Comparison of ENCODE assay signal across 24 cellular contexts in genomic region chr4:165604181-165604580, GRCh38.
DNase-seq lines count a peak whose midpoint lies in the region; ATAC-seq and TF ChIP-seq lines count a peak whose summit lies in the region.
"Had no signal": no experiment of that assay in that cellular context is flagged by ENCODE, and none has a peak within 500 bp of the region (broad histone marks: within the 10 kb centered on the region; RNA-seq: fewer than 3 reads in every experiment).

No MANE protein-coding gene starts in this region.

- H3K9ac ChIP-seq in neural progenitor cell, result no peak overlapping the region
- H3K9ac ChIP-seq: GM23248 had no signal

- no peaks in the 10 kb centered on the region for H3F3A ChIP-seq in neural progenitor cell (ENCODE audit: low read depth)

- H3K36me3 Mint-ChIP-seq in neural progenitor cell, result no peaks in the 10 kb centered on the region

- no peak overlapping the region for H3K4me2 ChIP-seq in neural progenitor cell

- H3K4me1 Mint-ChIP-seq in neural progenitor cell, result no peaks in the 10 kb centered on the region

- peaks cover 8% of the 10 kb centered on the region for H3K9me3 Mint-ChIP-seq in neural progenitor cell
- H3K9me3 Mint-ChIP-seq: H9 had no signal

- intact Hi-C loops in lower lobe of right lung (cut with DNase I), result no loop called here

- no peak overlapping the region for H3K4me3 Mint-ChIP-seq in neural progenitor cell
- H3K4me3 Mint-ChIP-seq: H9 had no signal

- H3K4me3 ChIP-seq in neural progenitor cell (no peak overlapping the region), lower lobe of right lung (no peak overlapping the region)
- H3K4me3 ChIP-seq: GM12878, GM23248, K562, Peyer's patch had no signal

- H3K36me3 ChIP-seq in neural progenitor cell, result no peaks in the 10 kb centered on the region
- H3K36me3 ChIP-seq in lower lobe of right lung, result no peaks in the 10 kb centered on the region
- H3K36me3 ChIP-seq: Peyer's patch had no signal

- H3K27me3 Mint-ChIP-seq in neural progenitor cell (ENCODE audit: insufficient read depth, low read depth), result peaks cover 2% of the 10 kb centered on the region

- no peak for ATAC-seq in lower lobe of right lung
- ATAC-seq: GM12878, K562, SK-N-SH treated with all-trans-retinoic acid at 6 μM for 48 hours had no signal

- H3K27ac ChIP-seq in neural progenitor cell (no peak overlapping the region), lower lobe of right lung (no peak overlapping the region)
- H3K27ac ChIP-seq: GM23248, Peyer's patch had no signal

- no peaks in the 10 kb centered on the region for H3K27me3 ChIP-seq in neural progenitor cell
- H3K27me3 ChIP-seq in lower lobe of right lung (ENCODE audit: low read depth), result no peaks in the 10 kb centered on the region
- H3K27me3 ChIP-seq: Peyer's patch had no signal

- DNase-seq in NCI-H1092 treated with DMSO at 0.1 percent for 48 hours (lab: John Stamatoyannopoulos, UW) (peak; percentile 32), NCI-H1092 (lab: John Stamatoyannopoulos, UW) (no peak), NCI-H2171 (lab: John Stamatoyannopoulos, UW) (peak; percentile 35), NCI-H82 treated with DMSO at 0.1 percent for 48 hours (lab: John Stamatoyannopoulos, UW; ENCODE audit: unreplicated experiment) (peak; percentile 47), neural progenitor cell (ENCODE audit: low spot score) (peak; percentile 20), cerebellar nuclear complex (lab: John Stamatoyannopoulos, UW) (no peak), lower lobe of right lung (no peak), activated gamma-delta T cell (lab: John Stamatoyannopoulos, UW) (no peak)
- DNase-seq: 8988T, ACHN, Calu3, DMS53, GM23248, H9, MV-4-11, NCI-H1694, NCI-H2227 treated with DMSO at 0.1 percent for 48 hours, NCI-H748 treated with DMSO at 0.1 percent for 48 hours, Peyer's patch, SIG-M5, T-helper 2 cell had no signal

- peaks cover 12% of the 10 kb centered on the region for H3K4me1 ChIP-seq in neural progenitor cell
- H3K4me1 ChIP-seq in lower lobe of right lung, result no peaks in the 10 kb centered on the region
- H3K4me1 ChIP-seq: Peyer's patch had no signal

- no peaks in the 10 kb centered on the region for H4K20me1 ChIP-seq in neural progenitor cell (ENCODE audit: low read depth)

- H3K79me2 ChIP-seq in neural progenitor cell (ENCODE audit: low read depth), result no peaks in the 10 kb centered on the region

- H3K27ac Mint-ChIP-seq in neural progenitor cell, result no peak overlapping the region
- H3K27ac Mint-ChIP-seq: H9 had no signal

- TF ChIP-seq CTCF in neural progenitor cell (IDR thresholded peaks at IDR 0.05) (no peak), lower lobe of right lung (IDR thresholded peaks at IDR 0.05) (no peak)

- no peaks in the 10 kb centered on the region for H3K9me3 ChIP-seq in neural progenitor cell (ENCODE audit: low read depth)
- no peaks in the 10 kb centered on the region for H3K9me3 ChIP-seq in lower lobe of right lung
- H3K9me3 ChIP-seq: Peyer's patch had no signal

- no peak overlapping the region for H2AFZ ChIP-seq in neural progenitor cell (replicated peaks)
- H2AFZ ChIP-seq: GM23248 had no signal

Comparison
In these comparisons a context has a peak if more than half of its experiments do, and no peak if none do; other contexts are left out.
1. DNase-seq: peak in NCI-H1092 treated with DMSO at 0.1 percent for 48 hours (single experiment), NCI-H2171 (single experiment), NCI-H82 treated with DMSO at 0.1 percent for 48 hours (single experiment) and neural progenitor cell (single experiment); none in NCI-H1092 (single experiment), cerebellar nuclear complex (0 of 2), lower lobe of right lung (single experiment) and activated gamma-delta T cell (single experiment).